In the genomic region with DNA sequence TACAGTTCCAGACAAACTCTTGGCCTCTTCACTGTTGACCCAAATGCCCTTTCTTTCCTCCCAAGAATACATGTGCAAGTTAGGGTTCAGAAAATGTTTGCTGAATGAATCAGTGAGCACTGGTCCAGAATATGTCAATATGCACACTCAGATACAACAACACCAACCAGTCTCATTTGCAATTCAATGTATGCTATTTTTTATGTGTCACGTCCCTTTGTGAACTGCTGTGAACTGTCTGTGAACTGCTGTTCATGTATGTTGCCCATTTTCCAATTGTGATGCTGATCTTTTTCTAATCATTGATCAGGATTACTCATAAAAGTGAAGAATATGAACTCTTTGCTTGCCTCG, we compare ENCODE assay signal across 9 cellular contexts. TPM values are rescaled to one million over a fixed set of nuclear protein-coding genes. Genes with fewer than 3 reads are reported as not detected.
DNase-seq lines count a peak whose midpoint lies in the region; ATAC-seq lines count a peak whose summit lies in the region.
"Had no signal": no experiment of that assay in that cellular context is flagged by ENCODE, and none has a peak within 500 bp of the region (broad histone marks: within the 10 kb centered on the region; RNA-seq: fewer than 3 reads in every experiment).

No MANE protein-coding gene starts in this region.

- no peaks in the 10 kb centered on the region for H3K9me3 Mint-ChIP-seq in activated CD4-positive, alpha-beta memory T cell treated with anti-CD3 and anti-CD28 coated beads for 36 hours
- no peaks in the 10 kb centered on the region for H3K9me3 Mint-ChIP-seq in stimulated activated memory B cell treated with anti-CD40 and anti-IgM and Interleukin-4, amounts not matched to agents 10 μg/mL and 1 μg/mL and 100 μg/mL, for 72 hours

- POLR2A ChIA-PET in activated CD4-positive, alpha-beta memory T cell treated with anti-CD3 and anti-CD28 coated beads for 36 hours (lab: Charles Lee) = no interaction called here

- peaks cover 89% of the 10 kb centered on the region for H3K4me1 Mint-ChIP-seq in activated CD4-positive, alpha-beta memory T cell treated with anti-CD3 and anti-CD28 coated beads for 36 hours (ENCODE audit: low read depth)
- H3K4me1 Mint-ChIP-seq in stimulated activated memory B cell treated with anti-CD40 and anti-IgM and Interleukin-4, amounts not matched to agents 10 μg/mL and 1 μg/mL and 100 μg/mL, for 72 hours = peaks cover 43% of the 10 kb centered on the region

- intact Hi-C loops in activated CD4-positive, alpha-beta memory T cell treated with anti-CD3 and anti-CD28 coated beads for 36 hours (cut with micrococcal nuclease) = loop anchor here (1.0 to 2.0 kb wide), 2 partner anchors 9 to 14 kb away; no protein-coding TSS in a partner anchor

- DNase-seq in activated CD4-positive, CD25-positive, alpha-beta regulatory T cell (lab: John Stamatoyannopoulos, UW) = no peak
- DNase-seq in activated CD4-positive, alpha-beta memory T cell treated with anti-CD3 and anti-CD28 coated beads for 36 hours = no peak
- DNase-seq in fibroblast of gingiva (ENCODE audit: low read depth) = peak; percentile 48
- DNase-seq in NCI-H1048 (lab: John Stamatoyannopoulos, UW) = no peak
- no peak for DNase-seq in NCI-H510A (lab: John Stamatoyannopoulos, UW)
- DNase-seq in NCI-H748 treated with DMSO at 0.1 percent for 48 hours (lab: John Stamatoyannopoulos, UW) = no peak
- DNase-seq: NCI-H2107 had no signal

- CTCF ChIA-PET in activated CD4-positive, alpha-beta memory T cell treated with anti-CD3 and anti-CD28 coated beads for 36 hours (lab: Charles Lee) = interaction anchor here (4.6 kb wide), 1 partner anchor 16 kb away, joined by 27 read pairs; no protein-coding TSS in a partner anchor

- ATAC-seq in activated CD4-positive, CD25-positive, alpha-beta regulatory T cell treated with anti-CD3 and anti-CD28 coated beads, Interleukin-2, amount 50 U/mL, for 24 hours = peak; percentile 32 to 52
- no peak for ATAC-seq in stimulated activated memory B cell treated with anti-CD40 and anti-IgM and Interleukin-4, amounts not matched to agents 10 μg/mL and 1 μg/mL and 100 μg/mL, for 72 hours

- H3K4me3 Mint-ChIP-seq in activated CD4-positive, alpha-beta memory T cell treated with anti-CD3 and anti-CD28 coated beads for 36 hours = peak overlapping the region; percentile 27
- no peak overlapping the region for H3K4me3 Mint-ChIP-seq in stimulated activated memory B cell treated with anti-CD40 and anti-IgM and Interleukin-4, amounts not matched to agents 10 μg/mL and 1 μg/mL and 100 μg/mL, for 72 hours

- no peaks in the 10 kb centered on the region for H3K36me3 Mint-ChIP-seq in activated CD4-positive, alpha-beta memory T cell treated with anti-CD3 and anti-CD28 coated beads for 36 hours
- H3K36me3 Mint-ChIP-seq in stimulated activated memory B cell treated with anti-CD40 and anti-IgM and Interleukin-4, amounts not matched to agents 10 μg/mL and 1 μg/mL and 100 μg/mL, for 72 hours = peaks cover 10% of the 10 kb centered on the region

- H3K27me3 Mint-ChIP-seq in activated CD4-positive, alpha-beta memory T cell treated with anti-CD3 and anti-CD28 coated beads for 36 hours = no peaks in the 10 kb centered on the region
- no peaks in the 10 kb centered on the region for H3K27me3 Mint-ChIP-seq in stimulated activated memory B cell treated with anti-CD40 and anti-IgM and Interleukin-4, amounts not matched to agents 10 μg/mL and 1 μg/mL and 100 μg/mL, for 72 hours

- peak overlapping the region; percentile 94 for H3K27ac Mint-ChIP-seq in activated CD4-positive, alpha-beta memory T cell treated with anti-CD3 and anti-CD28 coated beads for 36 hours
- H3K27ac Mint-ChIP-seq in stimulated activated memory B cell treated with anti-CD40 and anti-IgM and Interleukin-4, amounts not matched to agents 10 μg/mL and 1 μg/mL and 100 μg/mL, for 72 hours = peak overlapping the region; percentile 35

RNA-seq across cellular contexts. Expression of a gene that starts 17.8 kb away (rescaled TPM):
- 1 to 10 TPM; 3.4 to 3.7 TPM for total RNA-seq in activated CD4-positive, alpha-beta memory T cell treated with anti-CD3 and anti-CD28 coated beads for 36 hours

RNA-seq across cellular contexts. Expression of a gene that starts 29.6 kb away (rescaled TPM):
- total RNA-seq in activated CD4-positive, alpha-beta memory T cell treated with anti-CD3 and anti-CD28 coated beads for 36 hours = 10 to 100 TPM; 94.0 to 95.5 TPM
